ENCODE assay signal across 10 cellular contexts in the genomic region with DNA sequence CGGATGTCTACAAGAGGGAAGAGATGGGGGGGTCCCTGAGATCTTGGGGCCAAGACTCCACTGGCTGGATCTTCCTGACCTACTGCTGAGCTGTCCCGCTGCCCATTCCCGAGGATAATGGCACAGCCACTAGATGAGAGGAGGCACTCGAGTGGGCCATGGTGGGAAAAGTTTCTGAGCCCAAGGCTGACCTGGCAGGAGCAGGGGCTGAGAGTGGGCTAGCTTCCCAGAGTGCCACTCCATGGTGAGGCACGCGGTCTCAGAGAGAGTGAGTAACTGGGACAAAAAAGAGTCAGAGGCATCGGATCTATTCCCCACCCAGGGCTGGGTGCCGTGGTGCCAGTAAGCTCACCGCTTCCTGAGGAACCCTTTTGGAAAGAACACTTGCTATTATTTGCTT. TPM values are rescaled to one million over a fixed set of nuclear protein-coding genes. Genes with fewer than 3 reads are reported as not detected.
DNase-seq lines count a peak whose midpoint lies in the region; ATAC-seq and TF ChIP-seq lines count a peak whose summit lies in the region.
"Had no signal": no experiment of that assay in that cellular context is flagged by ENCODE, and none has a peak within 500 bp of the region (broad histone marks: within the 10 kb centered on the region; RNA-seq: fewer than 3 reads in every experiment).

No MANE protein-coding gene starts in this region.

- DNase-seq in DND-41 (no peak), PC-9 (no peak), tibial artery (no peak), NCI-H2081 (lab: John Stamatoyannopoulos, UW) (no peak)
- DNase-seq in activated CD4-positive, CD25-positive, alpha-beta regulatory T cell treated with anti-CD3 and anti-CD28 coated beads, Interleukin-2, amount 50 U/mL, for 72 hours, result no peak
- DNase-seq: CD8-positive, alpha-beta memory T cell; SHP77 had no signal

- H3K79me2 ChIP-seq in DND-41 (ENCODE audit: insufficient read depth, low read length) (no peaks in the 10 kb centered on the region), PC-9 (ENCODE audit: low read depth) (no peaks in the 10 kb centered on the region)

- no TSS peak for BruUV-seq in PC-9 (replicated peaks; lab: Mats Ljungman, UMichigan)

- TF ChIP-seq CTCF in DND-41 (IDR thresholded peaks at IDR 0.05; ENCODE audit: borderline replicate concordance, extremely low read depth, low read length, poor library complexity, severe bottlenecking) (no peak), PC-9 (conservative IDR thresholded peaks at IDR 0.05) (no peak), tibial artery (IDR thresholded peaks at IDR 0.05) (no peak)

- H3K4me1 ChIP-seq in DND-41 (ENCODE audit: insufficient read depth, low read length) (peaks cover 22% of the 10 kb centered on the region), PC-9 (replicated peaks; ENCODE audit: insufficient read depth) (peaks cover 36% of the 10 kb centered on the region), tibial artery (peaks cover 0 to 89% (median 62%) of the 10 kb centered on the region in 4 donors)

- POLR2A ChIA-PET in PC-9 (lab: Charles Lee; ENCODE audit: unreplicated experiment), result interaction anchor here (0.5 to 0.9 kb wide), 2 partner anchors 129 to 242 kb away, joined by 3 to 11 read pairs; a partner anchor contains a TSS

- H3K27me3 ChIP-seq in DND-41 (ENCODE audit: insufficient read depth, low read length, poor library complexity) (no peaks in the 10 kb centered on the region), PC-9 (ENCODE audit: insufficient read depth, low read depth) (no peaks in the 10 kb centered on the region), layer of hippocampus (ENCODE audit: control insufficient read depth, insufficient read depth, low read length) (no peaks in the 10 kb centered on the region), tibial artery (no peaks in the 10 kb centered on the region)

- H3K4me3 ChIP-seq in DND-41 (ENCODE audit: low read depth in 1 of 2, low read length in 2 of 2) (no peak overlapping the region), PC-9 (no peak overlapping the region), tibial artery (no peak overlapping the region)

- H3F3A ChIP-seq in PC-9 (ENCODE audit: insufficient read depth, low read depth), result peaks cover 5% of the 10 kb centered on the region; the same call in 1 of the 2 replicates

- ATAC-seq in DND-41 (ENCODE audit: insufficient read depth, low read depth) (no peak), HG02763 (IDR thresholded peaks at IDR 0.05; ENCODE audit: unreplicated experiment) (no peak), GM18502 (IDR thresholded peaks at IDR 0.05; ENCODE audit: poor library complexity, unreplicated experiment) (no peak)

- intact Hi-C loops in PC-9 (cut with micrococcal nuclease; ENCODE audit: unreplicated experiment), result loop anchor here (10.0 kb wide), 1 partner anchor 129 kb away; a partner anchor contains a TSS
- intact Hi-C loops in tibial artery (cut with DNase I; ENCODE audit: low total_unique reads), result no loop called here

- H4K20me1 ChIP-seq in DND-41 (ENCODE audit: insufficient read depth, low read length) (no peaks in the 10 kb centered on the region), PC-9 (ENCODE audit: insufficient read depth) (no peaks in the 10 kb centered on the region)

- H3K36me3 ChIP-seq in DND-41 (ENCODE audit: insufficient read depth, low read length) (no peaks in the 10 kb centered on the region), PC-9 (ENCODE audit: low read depth) (no peaks in the 10 kb centered on the region), tibial artery (peaks cover 59 to 72% (median 71%) of the 10 kb centered on the region in 3 donors)

- H3K9me3 ChIP-seq in DND-41 (ENCODE audit: insufficient read depth, low read length, severe bottlenecking) (no peaks in the 10 kb centered on the region), PC-9 (ENCODE audit: insufficient read depth, low read depth) (no peaks in the 10 kb centered on the region; the same call in 1 of the 2 replicates), tibial artery (no peaks in the 10 kb centered on the region)

- no peak overlapping the region for H3K4me2 ChIP-seq in DND-41 (ENCODE audit: insufficient read depth, low read length)
- H3K4me2 ChIP-seq in PC-9, result peak overlapping the region; percentile 48

- H3K9ac ChIP-seq in DND-41 (ENCODE audit: low read depth, low read length), result no peak overlapping the region

- H3K27ac ChIP-seq in DND-41 (ENCODE audit: low read length) (peak overlapping the region; percentile 33; the same call in 1 of the 2 replicates), PC-9 (no peak overlapping the region), layer of hippocampus (ENCODE audit: low read depth, low read length) (peak overlapping the region; percentile 36), tibial artery (peak overlapping the region; percentile 95 to 99)

- CTCF ChIA-PET in PC-9 (lab: Charles Lee), result interaction anchor here (0.7 to 1.9 kb wide), 2 partner anchors 43 to 45 kb away, joined by 3 to 8 read pairs; no protein-coding TSS in a partner anchor

- no peaks in the 10 kb centered on the region for H3K9me2 ChIP-seq in PC-9 (ENCODE audit: insufficient read depth)

- H2AFZ ChIP-seq in DND-41 (ENCODE audit: low read depth, low read length) (no peak overlapping the region), PC-9 (no peak overlapping the region)

RNA-seq across cellular contexts. Expression of a gene that starts 10.9 kb away (rescaled TPM):
- not detected in 2 replicates for total RNA-seq in PC-9 (2021)
- total RNA-seq: CD8-positive, alpha-beta memory T cell had no signal

RNA-seq across cellular contexts. Expression of a gene that starts 11.7 kb away (rescaled TPM):
- total RNA-seq in PC-9 (2021), result not detected in 2 replicates
- total RNA-seq: CD8-positive, alpha-beta memory T cell had no signal

RNA-seq across cellular contexts. Expression of a gene that starts 20.4 kb away (rescaled TPM):
- total RNA-seq in PC-9 (2021), result not detected in 2 replicates
- total RNA-seq: CD8-positive, alpha-beta memory T cell had no signal

RNA-seq across cellular contexts. Expression of a gene that starts 26.7 kb away (rescaled TPM):
- total RNA-seq in PC-9 (2021), result 16.0 and 24.9 TPM in 2 replicates

RNA-seq across cellular contexts. Expression of a gene that starts 58.9 kb away (rescaled TPM):
- 2.5 and 3.1 TPM in 2 replicates for total RNA-seq in PC-9 (2021)
